Comparison of ENCODE assay signal across 1 cellular context in the genomic region with DNA sequence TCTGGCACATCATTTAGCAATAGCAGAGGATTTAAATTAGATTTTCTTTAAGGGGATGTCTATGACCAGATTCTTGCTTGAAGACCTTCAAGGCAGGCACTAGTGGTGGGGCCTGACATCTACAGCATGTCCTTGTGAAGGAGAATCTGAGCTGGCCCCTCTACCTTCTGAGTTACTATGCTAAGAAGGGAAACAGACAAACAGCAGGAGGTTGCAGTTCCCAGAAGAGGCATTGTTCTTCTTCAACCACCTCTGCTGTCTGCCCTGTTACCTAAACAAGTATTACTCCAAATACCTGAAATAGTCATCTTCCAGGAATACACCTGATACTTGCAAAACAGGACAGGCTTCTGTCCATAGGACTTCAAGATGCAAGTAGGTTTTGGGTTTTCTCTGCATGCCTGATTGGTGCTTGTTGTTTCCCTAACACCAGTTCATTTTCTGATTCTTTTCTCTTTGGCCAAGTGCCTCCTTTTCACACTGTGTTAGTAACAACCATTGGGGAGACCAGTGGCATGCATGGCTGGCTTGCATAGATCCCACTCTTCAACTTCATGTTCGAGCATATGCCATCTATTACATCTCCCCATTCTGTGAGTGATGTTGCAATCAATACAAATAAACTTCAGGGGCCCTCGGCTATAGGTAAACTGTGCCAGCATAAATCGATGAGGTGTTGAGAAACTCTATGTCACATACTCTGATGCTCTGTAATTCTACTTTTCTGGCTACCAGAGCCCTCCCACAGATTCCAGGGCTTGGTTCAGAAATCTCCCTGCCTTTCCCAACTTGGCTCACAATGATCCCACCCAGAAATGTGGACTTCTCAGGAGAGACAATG.
TF ChIP-seq lines count a peak whose summit lies in the region.

No MANE protein-coding gene starts in this region.

TF ChIP-seq in IMR-90, 13 proteins besides CTCF, POLR2A, EP300 and RAD21:
- TF ChIP-seq CEBPB (IDR thresholded peaks at IDR 0.05; ENCODE audit: low read depth, low read length) (peak; percentile 78), MXI1 (IDR thresholded peaks at IDR 0.05; ENCODE audit: borderline replicate concordance, low read depth, low read length) (no peak)
